In the genomic region with DNA sequence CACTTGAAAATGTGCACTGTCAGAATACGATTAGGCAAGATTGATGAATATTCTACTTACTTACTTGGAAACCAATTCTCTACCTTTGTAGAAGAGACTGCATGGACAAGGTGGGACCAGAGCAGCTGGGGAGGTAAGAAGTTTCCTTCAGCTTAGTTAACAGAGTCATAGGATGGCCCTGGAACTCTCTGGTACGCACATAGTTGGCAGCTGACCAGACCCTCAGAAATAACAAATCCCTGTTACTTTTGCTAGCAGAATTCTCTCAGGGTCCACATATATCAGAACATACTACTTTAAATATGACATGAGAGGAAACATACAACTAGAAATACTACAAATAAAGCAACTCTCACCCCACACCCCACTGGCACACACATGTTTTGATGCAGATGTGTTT, we compare ENCODE assay signal across 16 cellular contexts. TPM values are rescaled to one million over a fixed set of nuclear protein-coding genes. Genes with fewer than 3 reads are reported as not detected.
A peak's percentile ranks its signal among the peaks of the same experiment; 100 is the strongest.
DNase-seq lines count a peak whose midpoint lies in the region; ATAC-seq and TF ChIP-seq lines count a peak whose summit lies in the region.
"Had no signal": no experiment of that assay in that cellular context is flagged by ENCODE, and none has a peak within 500 bp of the region (broad histone marks: within the 10 kb centered on the region; RNA-seq: fewer than 3 reads in every experiment).

No MANE protein-coding gene starts in this region.

- POLR2A ChIA-PET in CD4-positive, alpha-beta T cell (lab: Charles Lee) = interaction anchor here (0.5 to 1.1 kb wide), 3 partner anchors 15 to 104 kb away, joined by 3 read pairs; no protein-coding TSS in a partner anchor

- H3K36me3 ChIP-seq in stomach = no peaks in the 10 kb centered on the region

- intact Hi-C loops in CD4-positive, alpha-beta T cell (cut with DNase I, micrococcal nuclease) = no loop called here
- intact Hi-C loops in stomach (cut with DNase I; ENCODE audit: low total_unique reads) (no loop called here), Right ventricle myocardium superior (cut with DNase I) (no loop called here)

- H3K4me1 Mint-ChIP-seq in CD4-positive, alpha-beta T cell (ENCODE audit: low read depth) = peaks cover 18% of the 10 kb centered on the region
- H3K4me1 Mint-ChIP-seq in HFFc6 (ENCODE audit: low read depth) (peaks cover 70% of the 10 kb centered on the region), memory B cell (peaks cover 2% of the 10 kb centered on the region)

- H3K27ac ChIP-seq in CD4-positive, alpha-beta T cell (ENCODE audit: low read depth, low read length) = no peak overlapping the region
- no peak overlapping the region for H3K27ac ChIP-seq in stomach
- H3K27ac ChIP-seq: HL-60 had no signal

- no peak for TF ChIP-seq POLR2A in stomach (IDR thresholded peaks at IDR 0.05)

- 75 to 89% (median 87%) methylated on average over 2 of the region's 2 CpGs for WGBS in stomach, 5 donors

- H3K9me3 Mint-ChIP-seq in CD4-positive, alpha-beta T cell = no peaks in the 10 kb centered on the region
- H3K9me3 Mint-ChIP-seq in HFFc6 (no peaks in the 10 kb centered on the region), memory B cell (no peaks in the 10 kb centered on the region)
- H3K9me3 Mint-ChIP-seq: type B pancreatic cell had no signal

- DNase-seq in CD4-positive, alpha-beta T cell = no peak
- DNase-seq in HFFc6 (no peak), amniotic epithelial cell (ENCODE audit: low read depth) (peak; percentile 51), memory B cell (ENCODE audit: low spot score in 2 of 2) (no peak), stomach (no peak), Right ventricle myocardium superior (no peak), kidney tubule cell (ENCODE audit: low spot score) (no peak)
- DNase-seq: NCI-H1694; NCI-H510A; nephron progenitor cell; retina; stimulated activated CD4-positive, alpha-beta T cell treated with anti-CD3 and anti-CD28 coated beads, Interleukin-2, amount 100 ng/mL, for 24 hours; stimulated activated CD8-positive, alpha-beta memory T cell treated with anti-CD3 and anti-CD28 coated beads, Interleukin-4, amount 100 ng/mL, for 48 hours had no signal

- no peak for TF ChIP-seq EP300 in stomach (IDR thresholded peaks at IDR 0.05)

- no peaks in the 10 kb centered on the region for H3K9me3 ChIP-seq in CD4-positive, alpha-beta T cell (ENCODE audit: control insufficient read depth, low read length)
- no peaks in the 10 kb centered on the region for H3K9me3 ChIP-seq in stomach

- H3K4me3 Mint-ChIP-seq in CD4-positive, alpha-beta T cell = no peak overlapping the region
- H3K4me3 Mint-ChIP-seq in HFFc6 (peak overlapping the region; percentile 63), memory B cell (no peak overlapping the region)
- H3K4me3 Mint-ChIP-seq: nephron progenitor cell, type B pancreatic cell had no signal

- H3K27me3 Mint-ChIP-seq in CD4-positive, alpha-beta T cell = no peaks in the 10 kb centered on the region
- no peaks in the 10 kb centered on the region for H3K27me3 Mint-ChIP-seq in HFFc6 (ENCODE audit: insufficient read depth)
- H3K27me3 Mint-ChIP-seq in memory B cell = peaks cover 2% of the 10 kb centered on the region
- H3K27me3 Mint-ChIP-seq: type B pancreatic cell had no signal

- peaks cover 0 to 9% (median 0%) of the 10 kb centered on the region in 4 donors for H3K4me1 ChIP-seq in stomach

- CTCF ChIA-PET in CD4-positive, alpha-beta T cell (lab: Charles Lee) = interaction anchor here (1.0 to 4.1 kb wide), 3 partner anchors 10 to 117 kb away, joined by 3 to 19 read pairs (median 14); no protein-coding TSS in a partner anchor

- peaks cover 71% of the 10 kb centered on the region for H3K36me3 Mint-ChIP-seq in CD4-positive, alpha-beta T cell (ENCODE audit: low read depth)
- H3K36me3 Mint-ChIP-seq in HFFc6 (ENCODE audit: low read depth) (no peaks in the 10 kb centered on the region), memory B cell (no peaks in the 10 kb centered on the region)
- H3K36me3 Mint-ChIP-seq: type B pancreatic cell had no signal

- H3K4me3 ChIP-seq in stomach = no peak overlapping the region

- no peak for ATAC-seq in CD4-positive, alpha-beta T cell (ENCODE audit: poor library complexity)
- no peak for ATAC-seq in memory B cell (ENCODE audit: low read depth)
- ATAC-seq in Right ventricle myocardium superior (ENCODE audit: poor library complexity) = no peak
- ATAC-seq: Panc1 had no signal

- no peak for TF ChIP-seq CTCF in CD4-positive, alpha-beta T cell (IDR thresholded peaks at IDR 0.05)
- TF ChIP-seq CTCF in HFFc6 (IDR thresholded peaks at IDR 0.05) (no peak), stomach (IDR thresholded peaks at IDR 0.05) (no peak)

- H3K27me3 ChIP-seq in CD4-positive, alpha-beta T cell (ENCODE audit: control insufficient read depth, insufficient read depth, low read length) = no peaks in the 10 kb centered on the region
- no peaks in the 10 kb centered on the region for H3K27me3 ChIP-seq in stomach

- peak overlapping the region; percentile 80 for H3K27ac Mint-ChIP-seq in CD4-positive, alpha-beta T cell
- H3K27ac Mint-ChIP-seq in HFFc6 = peak overlapping the region; percentile 97
- peak overlapping the region; percentile 54 for H3K27ac Mint-ChIP-seq in memory B cell
- H3K27ac Mint-ChIP-seq: nephron progenitor cell had no signal

RNA-seq across cellular contexts. Expression of gene STAT1, which starts 24.8 kb away (rescaled TPM):
- total RNA-seq in CD4-positive, alpha-beta T cell = 10 to 100 TPM; 56.6 to 57.8 TPM
- 100 to 1,000 TPM in 4 of 6 experiments, 10 to 100 TPM in 2; 91.6 to 154 (median 138) TPM for total RNA-seq in HFFc6 (2021; fragmentation: NEBNext Ultra II Directional; extraction: Animal tissue kit (Norgen Biotek cat#: 25700))
- total RNA-seq in stomach (100 to 1,000 TPM in 1 of 5 donors, 10 to 100 TPM in 4; 45.8 to 289 (median 80.4) TPM), Right ventricle myocardium superior (31.5 TPM)
- 10 to 100 TPM; 23.2 to 36.1 (median 25.4) TPM for polyA plus RNA-seq in stomach
